1 cellular context compared by ENCODE assay signal in the genomic region with DNA sequence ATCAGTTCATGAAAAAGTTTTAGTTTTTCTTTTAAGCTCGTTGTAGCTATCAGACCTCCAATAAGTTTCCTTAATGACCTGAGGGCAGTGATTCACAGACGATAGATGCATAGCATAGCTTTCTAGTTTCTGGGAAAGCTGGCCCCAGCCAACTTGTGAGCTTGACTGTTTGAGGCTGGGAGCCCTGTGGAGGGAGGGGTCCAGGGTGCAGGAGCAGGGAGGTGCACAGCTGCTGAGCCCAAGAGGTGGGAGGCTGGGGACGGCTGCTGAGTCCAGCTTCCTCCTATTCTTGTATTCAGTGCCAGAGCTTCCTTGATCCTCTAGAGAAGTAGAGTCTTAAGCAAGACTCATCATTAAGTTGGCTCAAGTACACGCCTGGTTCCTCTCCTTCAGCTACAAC.
TF ChIP-seq lines count a peak whose summit lies in the region.

No MANE protein-coding gene starts in this region.

TF ChIP-seq in IMR-90, 13 proteins besides CTCF, POLR2A, EP300 and RAD21:
- TF ChIP-seq RFX5 (IDR thresholded peaks at IDR 0.05; ENCODE audit: low read depth, low read length) (no peak), RCOR1 (IDR thresholded peaks at IDR 0.05; ENCODE audit: insufficient replicate concordance, low read length) (no peak), MXI1 (IDR thresholded peaks at IDR 0.05; ENCODE audit: borderline replicate concordance, low read depth, low read length) (no peak), CEBPB (IDR thresholded peaks at IDR 0.05; ENCODE audit: low read depth, low read length) (no peak), BHLHE40 (IDR thresholded peaks at IDR 0.05; ENCODE audit: low read depth, low read length) (no peak), FOS (IDR thresholded peaks at IDR 0.05; ENCODE audit: low read depth, low read length) (no peak), SMC3 (IDR thresholded peaks at IDR 0.05; ENCODE audit: low read depth, low read length) (no peak), NFE2L2 (IDR thresholded peaks at IDR 0.05; ENCODE audit: low read depth, low read length) (no peak), MAFK (IDR thresholded peaks at IDR 0.05; ENCODE audit: low read depth, low read length) (no peak), MAZ (IDR thresholded peaks at IDR 0.05; ENCODE audit: borderline replicate concordance, low read depth, low read length) (no peak)
- TF ChIP-seq, protein P1, sequence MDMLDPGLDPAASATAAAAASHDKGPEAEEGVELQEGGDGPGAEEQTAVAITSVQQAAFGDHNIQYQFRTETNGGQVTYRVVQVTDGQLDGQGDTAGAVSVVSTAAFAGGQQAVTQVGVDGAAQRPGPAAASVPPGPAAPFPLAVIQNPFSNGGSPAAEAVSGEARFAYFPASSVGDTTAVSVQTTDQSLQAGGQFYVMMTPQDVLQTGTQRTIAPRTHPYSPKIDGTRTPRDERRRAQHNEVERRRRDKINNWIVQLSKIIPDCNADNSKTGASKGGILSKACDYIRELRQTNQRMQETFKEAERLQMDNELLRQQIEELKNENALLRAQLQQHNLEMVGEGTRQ (IDR thresholded peaks at IDR 0.05; ENCODE audit: low read depth, low read length), result no peak
- TF ChIP-seq, protein P2, sequence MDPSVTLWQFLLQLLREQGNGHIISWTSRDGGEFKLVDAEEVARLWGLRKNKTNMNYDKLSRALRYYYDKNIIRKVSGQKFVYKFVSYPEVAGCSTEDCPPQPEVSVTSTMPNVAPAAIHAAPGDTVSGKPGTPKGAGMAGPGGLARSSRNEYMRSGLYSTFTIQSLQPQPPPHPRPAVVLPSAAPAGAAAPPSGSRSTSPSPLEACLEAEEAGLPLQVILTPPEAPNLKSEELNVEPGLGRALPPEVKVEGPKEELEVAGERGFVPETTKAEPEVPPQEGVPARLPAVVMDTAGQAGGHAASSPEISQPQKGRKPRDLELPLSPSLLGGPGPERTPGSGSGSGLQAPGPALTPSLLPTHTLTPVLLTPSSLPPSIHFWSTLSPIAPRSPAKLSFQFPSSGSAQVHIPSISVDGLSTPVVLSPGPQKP (IDR thresholded peaks at IDR 0.05; ENCODE audit: borderline replicate concordance, low read depth, low read length), result no peak
